In genomic region chr1:35708179-35708891, GRCh38 we compare ENCODE assay signal across 8 cellular contexts. TPM values are rescaled to one million over a fixed set of nuclear protein-coding genes. Genes with fewer than 3 reads are reported as not detected.
DNase-seq lines count a peak whose midpoint lies in the region; ATAC-seq, FAIRE-seq and TF ChIP-seq lines count a peak whose summit lies in the region.

No MANE protein-coding gene starts in this region.

- POLR2A ChIA-PET in endothelial cell of umbilical vein (lab: Charles Lee): no interaction called here

- H4K20me1 ChIP-seq in endothelial cell of umbilical vein (replicated peaks; ENCODE audit: control insufficient read depth, extremely low read depth, insufficient read depth, low read length): peaks cover 2% of the 10 kb centered on the region

- H3K4me2 ChIP-seq in endothelial cell of umbilical vein (ENCODE audit: insufficient read depth, low read length): peak overlapping the region; percentile 56

- ATAC-seq in omental fat pad (ENCODE audit: low FRiP score): peak; percentile 41

- no peak for FAIRE-seq in endothelial cell of umbilical vein (lab: Jason Lieb, UNC)
- FAIRE-seq in H54 (lab: Jason Lieb, UNC): no peak

- H3K79me2 ChIP-seq in endothelial cell of umbilical vein (ENCODE audit: control insufficient read depth, insufficient read depth, low read length): no peaks in the 10 kb centered on the region

- BruUV-seq in endothelial cell of umbilical vein (replicated peaks; lab: Mats Ljungman, UMichigan): no TSS peak

- no peaks in the 10 kb centered on the region for H3K9me1 ChIP-seq in endothelial cell of umbilical vein (replicated peaks; ENCODE audit: control insufficient read depth, extremely low read depth, insufficient read depth, low read length)

- intact Hi-C loops in endothelial cell of umbilical vein (cut with micrococcal nuclease): no loop called here

- no peaks in the 10 kb centered on the region for H3K9me3 ChIP-seq in endothelial cell of umbilical vein (replicated peaks; ENCODE audit: control insufficient read depth, insufficient read depth, low read length)

- CTCF ChIA-PET in endothelial cell of umbilical vein (lab: Charles Lee): interaction anchor here (2.3 to 10.0 kb wide), 2 partner anchors 8 to 18 kb away, joined by 6 to 117 read pairs; partner anchors contain the start of gene C1orf216

- dilution Hi-C loops in endothelial cell of umbilical vein (cut with MboI; ENCODE audit: extremely low pct_ligation_motif_present, low sequenced_read_pairs): no loop called here

- no peak overlapping the region for H3K27ac ChIP-seq in endothelial cell of umbilical vein (ENCODE audit: insufficient read depth, low read depth, low read length)

- peak; percentile 30 for DNase-seq in activated T-cell treated with anti-CD3 and anti-CD28 coated beads, Interleukin-2, amount 50 U/mL, for 1 hour
- DNase-seq in activated T-cell treated with anti-CD3 and anti-CD28 coated beads for 4 hours: no peak
- DNase-seq in SK-N-DZ (ENCODE audit: low spot score): peak; percentile 52
- no peak for DNase-seq in endothelial cell of umbilical vein (ENCODE audit: low read depth, low spot score)
- DNase-seq in omental fat pad (ENCODE audit: low spot score): no peak
- no peak for DNase-seq in erythroblast (lab: John Stamatoyannopoulos, UW)
- DNase-seq in H54 (ENCODE audit: insufficient read length, low spot score): no peak
- DNase-seq in OCI-M2 (lab: John Stamatoyannopoulos, UW; ENCODE audit: unreplicated experiment): no peak

- no peak overlapping the region for H3K9ac ChIP-seq in endothelial cell of umbilical vein (replicated peaks; ENCODE audit: extremely low read depth, insufficient read depth, low read length)

- H3K4me1 ChIP-seq in endothelial cell of umbilical vein (ENCODE audit: control insufficient read depth, extremely low read depth, insufficient read depth, low read length): peaks cover 6% of the 10 kb centered on the region

- peak overlapping the region; percentile 16 for H2AFZ ChIP-seq in endothelial cell of umbilical vein (ENCODE audit: low read depth, low read length)

- no peaks in the 10 kb centered on the region for H3K36me3 ChIP-seq in endothelial cell of umbilical vein (ENCODE audit: control insufficient read depth in 2 of 2, extremely low read depth in 1 of 2, insufficient read depth in 2 of 2, low read length in 2 of 2)

- TF ChIP-seq POLR2A in endothelial cell of umbilical vein (IDR thresholded peaks at IDR 0.05; ENCODE audit: low read depth, low read length): no peak
- no peak for TF ChIP-seq POLR2A in erythroblast (IDR thresholded peaks at IDR 0.05; ENCODE audit: low read length)
- TF ChIP-seq POLR2A in H54 (IDR thresholded peaks at IDR 0.05; ENCODE audit: low read depth, low read length): no peak

- peak overlapping the region in 2 of 3 experiments; percentile 5 to 20 for H3K4me3 ChIP-seq in endothelial cell of umbilical vein (replicated peaks in 1 of 3; ENCODE audit: insufficient read depth in 1 of 3, low read depth in 1 of 3, low read length in 3 of 3)

- peaks cover 36 to 47% of the 10 kb centered on the region in 2 experiments for H3K27me3 ChIP-seq in endothelial cell of umbilical vein (ENCODE audit: control insufficient read depth in 2 of 2, insufficient read depth in 2 of 2, low read length in 2 of 2)

- TF ChIP-seq CTCF in endothelial cell of umbilical vein (IDR thresholded peaks at IDR 0.05; ENCODE audit: extremely low read depth in 1 of 2, insufficient read depth in 1 of 2, low read depth in 1 of 2, low read length in 2 of 2): no peak
- TF ChIP-seq CTCF in omental fat pad (IDR thresholded peaks at IDR 0.05): no peak

TF ChIP-seq in endothelial cell of umbilical vein, 7 proteins besides CTCF, POLR2A, EP300 and RAD21:
- no peak for TF ChIP-seq MAX (IDR thresholded peaks at IDR 0.05; ENCODE audit: insufficient read depth, insufficient read length)
- no peak for TF ChIP-seq FOS (IDR thresholded peaks at IDR 0.05; ENCODE audit: borderline replicate concordance, insufficient read depth, low read length)
- no peak for TF ChIP-seq EZH2 (IDR thresholded peaks at IDR 0.05; ENCODE audit: borderline replicate concordance, low read depth, low read length, severe bottlenecking)
- TF ChIP-seq JUN (IDR thresholded peaks at IDR 0.05; ENCODE audit: borderline replicate concordance, insufficient read depth, insufficient read length, low read depth): no peak

RNA-seq across cellular contexts. Expression of gene C1orf216, which starts 10.3 kb away (rescaled TPM):
- 5.3 and 5.7 TPM in 2 replicates for polyA plus RNA-seq in SK-N-DZ (2014; cell fraction: cytosol; rRNA removed)
- polyA plus RNA-seq in SK-N-DZ (2014; cell fraction: nucleus; rRNA removed): 9.0 and 12.7 TPM in 2 replicates
- total RNA-seq in endothelial cell of umbilical vein (15.3 and 18.5 TPM in 2 replicates), omental fat pad (10 to 100 TPM in 3 of 4 donors, 1 to 10 TPM in 1; 9.6 to 28.8 (median 15.5) TPM)
- 12.4 and 13.3 TPM in 2 replicates for polyA plus RNA-seq in endothelial cell of umbilical vein
- 10.2 and 11.5 TPM in 2 replicates for polyA plus RNA-seq in endothelial cell of umbilical vein (2011; cell fraction: cytosol; rRNA removed)
- polyA plus RNA-seq in endothelial cell of umbilical vein (2011; cell fraction: nucleus; rRNA removed): 14.0 and 18.7 TPM in 2 replicates
- 14.1 and 17.0 TPM in 2 replicates for polyA plus RNA-seq in endothelial cell of umbilical vein (2012)
- polyA minus RNA-seq in endothelial cell of umbilical vein: 24.4 and 32.5 TPM in 2 replicates
- 13.9 TPM for polyA minus RNA-seq in endothelial cell of umbilical vein (2011; cell fraction: cytosol; rRNA and poly(A)+ RNA removed)
- 4.5 and 4.9 TPM in 2 replicates for polyA minus RNA-seq in endothelial cell of umbilical vein (2011; cell fraction: nucleus; rRNA and poly(A)+ RNA removed)

Comparison
In these comparisons a context has a peak if more than half of its experiments do, and no peak if none do; other contexts are left out.
1. DNase-seq: peak in activated T-cell treated with anti-CD3 and anti-CD28 coated beads, Interleukin-2, amount 50 U/mL, for 1 hour (single experiment) and SK-N-DZ (single experiment); none in activated T-cell treated with anti-CD3 and anti-CD28 coated beads for 4 hours (single experiment), endothelial cell of umbilical vein (single experiment), omental fat pad (single experiment), erythroblast (0 of 2), H54 (single experiment) and OCI-M2 (single experiment).